20 cellular contexts compared by ENCODE assay signal in genomic region chr3:480070-480469, GRCh38.
DNase-seq lines count a peak whose midpoint lies in the region; ATAC-seq and TF ChIP-seq lines count a peak whose summit lies in the region.
"Had no signal": no experiment of that assay in that cellular context is flagged by ENCODE, and none has a peak within 500 bp of the region (broad histone marks: within the 10 kb centered on the region; RNA-seq: fewer than 3 reads in every experiment).

No MANE protein-coding gene starts in this region.

- no peaks in the 10 kb centered on the region for H3K36me3 Mint-ChIP-seq in nephron progenitor cell (ENCODE audit: low read depth)

- ATAC-seq in GM18505 (IDR thresholded peaks at IDR 0.05; ENCODE audit: unreplicated experiment), result peak; percentile 49
- ATAC-seq in GM19467 (IDR thresholded peaks at IDR 0.05; ENCODE audit: unreplicated experiment), result peak; percentile 62
- ATAC-seq in HG02678 (IDR thresholded peaks at IDR 0.05; ENCODE audit: unreplicated experiment), result peak; percentile 48
- ATAC-seq in HG03432 (IDR thresholded peaks at IDR 0.05; ENCODE audit: unreplicated experiment), result peak; percentile 79
- ATAC-seq in GM21528 (IDR thresholded peaks at IDR 0.05; ENCODE audit: low FRiP score, unreplicated experiment), result no peak
- ATAC-seq: heart right ventricle, lower lobe of right lung had no signal

- DNase-seq in activated T-cell treated with anti-CD3 and anti-CD28 coated beads, Interleukin-2, amount 50 U/mL, for 48 hours, result no peak
- DNase-seq in nephron progenitor cell (no peak), retina (no peak)
- DNase-seq: activated CD4-positive, CD25-positive, alpha-beta regulatory T cell treated with anti-CD3 and anti-CD28 coated beads, Interleukin-2, amount 50 U/mL, for 72 hours; aorta; cerebellar nuclear complex; DMS53; effector memory CD4-positive, alpha-beta T cell; heart right ventricle; KBM-7; lower lobe of right lung; NCI-H1092; NCI-H526 treated with DMSO at 0.1 percent for 48 hours; stimulated activated CD4-positive, alpha-beta T cell treated with anti-CD3 and anti-CD28 coated beads, Interleukin-4, amount 100 ng/mL, for 24 hours; T-helper 9 cell had no signal

- no peak overlapping the region for H3K27ac Mint-ChIP-seq in nephron progenitor cell

- no peaks in the 10 kb centered on the region for H3K4me1 Mint-ChIP-seq in nephron progenitor cell

- no peak for TF ChIP-seq POLR2A in GM18505 (IDR thresholded peaks at IDR 0.05; ENCODE audit: borderline replicate concordance, extremely low read depth, insufficient read depth, insufficient read length)

- H3K9me3 Mint-ChIP-seq in nephron progenitor cell, result peaks cover 16% of the 10 kb centered on the region

- no peak overlapping the region for H3K4me3 Mint-ChIP-seq in nephron progenitor cell

- TF ChIP-seq CTCF in nephron progenitor cell (IDR thresholded peaks at IDR 0.05), result no peak

- no peaks in the 10 kb centered on the region for H3K27me3 Mint-ChIP-seq in nephron progenitor cell (ENCODE audit: low read depth, poor library complexity)
